ENCODE assay signal across 16 cellular contexts in the genomic region with DNA sequence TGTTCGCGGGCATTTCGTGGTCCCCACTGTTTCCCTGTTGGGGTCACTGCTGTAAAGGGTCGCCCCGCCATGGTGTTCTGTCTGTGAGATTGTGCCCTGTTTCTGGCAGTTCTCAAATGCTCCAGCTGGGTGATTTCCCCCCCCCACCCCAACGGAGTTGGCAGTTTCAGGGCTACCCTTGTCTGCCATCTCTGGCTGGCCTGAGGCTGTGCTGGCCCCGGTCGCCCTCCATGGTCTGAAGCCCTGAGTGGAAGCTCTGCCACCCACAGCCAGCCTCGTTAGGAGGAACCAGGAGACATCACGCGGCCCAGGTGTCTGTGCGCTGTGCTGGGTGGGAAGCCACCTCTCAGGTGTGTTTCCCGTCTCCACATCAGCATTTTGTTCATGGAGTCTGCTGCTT.
DNase-seq lines count a peak whose midpoint lies in the region; ATAC-seq, FAIRE-seq and TF ChIP-seq lines count a peak whose summit lies in the region.
"Had no signal": no experiment of that assay in that cellular context is flagged by ENCODE, and none has a peak within 500 bp of the region (broad histone marks: within the 10 kb centered on the region; RNA-seq: fewer than 3 reads in every experiment).

No MANE protein-coding gene starts in this region.

- DNase-seq in T1000 (lab: John Stamatoyannopoulos, UW) (peak; percentile 28), kidney (peak; percentile 51), neuronal stem cell (ENCODE audit: low spot score) (no peak), GM12891 (ENCODE audit: insufficient read length, low spot score) (no peak), germinal center (ENCODE audit: low spot score) (no peak)
- no peak for DNase-seq in activated T-cell treated with anti-CD3 and anti-CD28 coated beads, Interleukin-2, amount 50 U/mL, for 4 hours
- DNase-seq: BE2C, DMS79, HCEC 1CT had no signal

- no peaks in the 10 kb centered on the region for H3K4me1 Mint-ChIP-seq in activated T-cell treated with anti-CD3 and anti-CD28 coated beads, Interleukin-2, amount 50 U/mL, for 4 hours (ENCODE audit: low read depth)

- H3K4me1 ChIP-seq in HEK293 (ENCODE audit: control insufficient read depth, insufficient read depth, low read length) (no peaks in the 10 kb centered on the region), kidney (ENCODE audit: control insufficient read depth in 1 of 2, insufficient read depth in 1 of 2, low read depth in 1 of 2, low read length in 2 of 2) (no peaks in the 10 kb centered on the region), neuronal stem cell (ENCODE audit: control insufficient read depth in 2 of 2, insufficient read depth in 1 of 2, low read depth in 1 of 2, low read length in 2 of 2) (peaks cover 0 to 3% of the 10 kb centered on the region in 2 donors)
- H3K4me1 ChIP-seq: A549, BE2C had no signal

- H3K27ac ChIP-seq in HEK293 (ENCODE audit: extremely low read depth, low read depth, low read length) (no peak overlapping the region), kidney (ENCODE audit: low read depth in 2 of 2, low read length in 2 of 2) (no peak overlapping the region), neuronal stem cell (replicated peaks; ENCODE audit: low read length) (no peak overlapping the region)
- H3K27ac ChIP-seq: A549, C4-2B had no signal

- H3K9me3 Mint-ChIP-seq in activated T-cell treated with anti-CD3 and anti-CD28 coated beads, Interleukin-2, amount 50 U/mL, for 4 hours, result no peaks in the 10 kb centered on the region
- H3K9me3 Mint-ChIP-seq: CD4-positive, alpha-beta memory T cell had no signal

- H3K4me3 ChIP-seq in HEK293 (ENCODE audit: low read depth, low read length), result no peak overlapping the region
- H3K4me3 ChIP-seq in kidney (ENCODE audit: low read length in 2 of 2), result no peak overlapping the region
- no peak overlapping the region for H3K4me3 ChIP-seq in neuronal stem cell (ENCODE audit: low read length in 2 of 2)
- H3K4me3 ChIP-seq: A549 had no signal

- H3K18ac ChIP-seq in neuronal stem cell (ENCODE audit: low read length), result no peak overlapping the region

- H4K8ac ChIP-seq in neuronal stem cell (ENCODE audit: low read depth, low read length), result peak overlapping the region; percentile 88

- no CpG with 5 or more reads among the region's 13 CpGs for WGBS in neuronal stem cell (ENCODE audit: extremely low coverage in 2 of 2, insufficient read length in 2 of 2, insufficient replicate concordance in 1 of 2), 2 donors

- no peak overlapping the region for H3K23ac ChIP-seq in neuronal stem cell (ENCODE audit: low read depth, low read length, poor library complexity)

- POLR2A ChIA-PET in HEK293 (lab: Yijun Ruan, JAX), result interaction anchor here (0.7 kb wide), 1 partner anchor 118 kb away, joined by 5 read pairs; no protein-coding TSS in a partner anchor

- H3K4ac ChIP-seq in neuronal stem cell (ENCODE audit: low read length), result no peak overlapping the region

- H2BK120ac ChIP-seq in neuronal stem cell (ENCODE audit: low read depth, low read length), result no peak overlapping the region

- FAIRE-seq in kidney (lab: Jason Lieb, UNC) (no peak), GM12891 (lab: Jason Lieb, UNC) (no peak)
- FAIRE-seq: A549, G401.6, GM12892, HepG2 had no signal

- peak overlapping the region; percentile 40 for H2AK5ac ChIP-seq in neuronal stem cell (ENCODE audit: low read depth, low read length)

- no peaks in the 10 kb centered on the region for H3K27me3 ChIP-seq in neuronal stem cell (ENCODE audit: control insufficient read depth in 3 of 3, insufficient read depth in 3 of 3, low read depth in 1 of 3, low read length in 3 of 3)
- H3K27me3 ChIP-seq: BE2C had no signal

- CTCF ChIA-PET in HEK293 (lab: Yijun Ruan, JAX), result interaction anchor here (0.6 to 1.1 kb wide), 2 partner anchors 17 to 255 kb away, joined by 4 to 5 read pairs; no protein-coding TSS in a partner anchor

- no peak overlapping the region for H4K91ac ChIP-seq in neuronal stem cell (ENCODE audit: low read depth, low read length, poor library complexity)

- H2BK15ac ChIP-seq in neuronal stem cell (ENCODE audit: low read length), result no peak overlapping the region

- no peak for TF ChIP-seq POLR2A in GM12891 (IDR thresholded peaks at IDR 0.05; ENCODE audit: low read depth, low read length)

- ATAC-seq in activated T-cell treated with anti-CD3 and anti-CD28 coated beads, Interleukin-2, amount 50 U/mL, for 4 hours, result no peak
- ATAC-seq: A549, HepG2 had no signal

- no peaks in the 10 kb centered on the region for H3K36me3 Mint-ChIP-seq in activated T-cell treated with anti-CD3 and anti-CD28 coated beads, Interleukin-2, amount 50 U/mL, for 4 hours (ENCODE audit: insufficient read depth)

- H3K9ac ChIP-seq in kidney (ENCODE audit: low read length in 2 of 2), result no peak overlapping the region
- no peak overlapping the region for H3K9ac ChIP-seq in neuronal stem cell (ENCODE audit: low read depth, low read length, poor library complexity)

- no peak overlapping the region for H2BK12ac ChIP-seq in neuronal stem cell (ENCODE audit: low read length)

- no peak for TF ChIP-seq CTCF in HEK293 (tag by site-specific recombination; IDR thresholded peaks at IDR 0.05)
- TF ChIP-seq CTCF in kidney (IDR thresholded peaks at IDR 0.05; ENCODE audit: borderline replicate concordance, extremely low read depth, insufficient read depth), result no peak

- H3K9me3 ChIP-seq in HEK293 (ENCODE audit: control insufficient read depth, insufficient read depth, low read depth, low read length), result no peaks in the 10 kb centered on the region
- no peaks in the 10 kb centered on the region for H3K9me3 ChIP-seq in kidney (ENCODE audit: control insufficient read depth in 1 of 2, low read length in 2 of 2)
- H3K9me3 ChIP-seq in neuronal stem cell (replicated peaks in 1 of 2; ENCODE audit: control insufficient read depth in 2 of 2, insufficient read depth in 1 of 2, low read depth in 1 of 2, low read length in 2 of 2), result peaks cover 11 to 12% of the 10 kb centered on the region in 2 donors
- H3K9me3 ChIP-seq: A549, BE2C had no signal

- H3K79me1 ChIP-seq in neuronal stem cell (ENCODE audit: low read depth, low read length), result peaks cover 6% of the 10 kb centered on the region

- peak overlapping the region; percentile 64 for H3K14ac ChIP-seq in neuronal stem cell (ENCODE audit: low read length)

- no peak overlapping the region for H3K4me3 Mint-ChIP-seq in activated T-cell treated with anti-CD3 and anti-CD28 coated beads, Interleukin-2, amount 50 U/mL, for 4 hours
- H3K4me3 Mint-ChIP-seq: CD4-positive, alpha-beta memory T cell had no signal

- H2BK5ac ChIP-seq in neuronal stem cell (ENCODE audit: low read length), result no peak overlapping the region

- no peak overlapping the region for H2AFZ ChIP-seq in neuronal stem cell (ENCODE audit: low read length)

- H3K27me3 Mint-ChIP-seq in activated T-cell treated with anti-CD3 and anti-CD28 coated beads, Interleukin-2, amount 50 U/mL, for 4 hours (ENCODE audit: low read depth), result no peaks in the 10 kb centered on the region
- H3K27me3 Mint-ChIP-seq: CD4-positive, alpha-beta memory T cell had no signal

- no peak overlapping the region for H3K4me2 ChIP-seq in neuronal stem cell (ENCODE audit: insufficient read depth, low read length, poor library complexity, severe bottlenecking)
- H3K4me2 ChIP-seq: A549 had no signal

- H3K36me3 ChIP-seq in HEK293 (ENCODE audit: control insufficient read depth in 2 of 2, insufficient read depth in 1 of 2, low read length in 2 of 2), result no peaks in the 10 kb centered on the region
- H3K36me3 ChIP-seq in kidney (ENCODE audit: control insufficient read depth in 1 of 2, insufficient read depth in 2 of 2, low read length in 2 of 2), result peaks cover 2 to 5% of the 10 kb centered on the region in 2 donors
- H3K36me3 ChIP-seq in neuronal stem cell (replicated peaks in 1 of 2; ENCODE audit: control insufficient read depth in 2 of 2, insufficient read depth in 2 of 2, low read length in 2 of 2), result peaks cover 5 to 8% of the 10 kb centered on the region in 2 donors
- H3K36me3 ChIP-seq: BE2C had no signal

- intact Hi-C loops in kidney (cut with DNase I), result no loop called here

TF ChIP-seq in HEK293, 187 proteins besides CTCF, POLR2A, EP300 and RAD21:
- TF ChIP-seq ZBTB1 (tag by site-specific recombination; IDR thresholded peaks at IDR 0.05), result no peak
- TF ChIP-seq, protein P1, sequence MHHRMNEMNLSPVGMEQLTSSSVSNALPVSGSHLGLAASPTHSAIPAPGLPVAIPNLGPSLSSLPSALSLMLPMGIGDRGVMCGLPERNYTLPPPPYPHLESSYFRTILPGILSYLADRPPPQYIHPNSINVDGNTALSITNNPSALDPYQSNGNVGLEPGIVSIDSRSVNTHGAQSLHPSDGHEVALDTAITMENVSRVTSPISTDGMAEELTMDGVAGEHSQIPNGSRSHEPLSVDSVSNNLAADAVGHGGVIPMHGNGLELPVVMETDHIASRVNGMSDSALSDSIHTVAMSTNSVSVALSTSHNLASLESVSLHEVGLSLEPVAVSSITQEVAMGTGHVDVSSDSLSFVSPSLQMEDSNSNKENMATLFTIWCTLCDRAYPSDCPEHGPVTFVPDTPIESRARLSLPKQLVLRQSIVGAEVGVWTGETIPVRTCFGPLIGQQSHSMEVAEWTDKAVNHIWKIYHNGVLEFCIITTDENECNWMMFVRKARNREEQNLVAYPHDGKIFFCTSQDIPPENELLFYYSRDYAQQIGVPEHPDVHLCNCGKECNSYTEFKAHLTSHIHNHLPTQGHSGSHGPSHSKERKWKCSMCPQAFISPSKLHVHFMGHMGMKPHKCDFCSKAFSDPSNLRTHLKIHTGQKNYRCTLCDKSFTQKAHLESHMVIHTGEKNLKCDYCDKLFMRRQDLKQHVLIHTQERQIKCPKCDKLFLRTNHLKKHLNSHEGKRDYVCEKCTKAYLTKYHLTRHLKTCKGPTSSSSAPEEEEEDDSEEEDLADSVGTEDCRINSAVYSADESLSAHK (tag by site-specific recombination; IDR thresholded peaks at IDR 0.05), result peak; percentile 97

TF ChIP-seq in GM12891, 5 proteins besides CTCF, POLR2A, EP300 and RAD21:
- TF ChIP-seq POU2F2 (IDR thresholded peaks at IDR 0.05; ENCODE audit: low read depth, low read length) (no peak), SPI1 (IDR thresholded peaks at IDR 0.05; ENCODE audit: low read depth, low read length) (no peak), PAX5 (IDR thresholded peaks at IDR 0.05; ENCODE audit: insufficient read depth, low read length, severe bottlenecking) (no peak), TAF1 (IDR thresholded peaks at IDR 0.05; ENCODE audit: low read depth, low read length) (no peak), POLR2AphosphoS5 (IDR thresholded peaks at IDR 0.05; ENCODE audit: low read depth, low read length) (no peak)
TF ChIP-seq in GM12891: peak in this region for 0.

Comparison
In these comparisons a context has a peak if more than half of its experiments do, and no peak if none do; other contexts are left out.
1. DNase-seq: peak in T1000 (single experiment) and kidney (single experiment); none in neuronal stem cell (single experiment), GM12891 (single experiment), activated T-cell treated with anti-CD3 and anti-CD28 coated beads, Interleukin-2, amount 50 U/mL, for 4 hours (single experiment) and germinal center (single experiment).